ENCODE assay signal across 8 cellular contexts in the genomic region with DNA sequence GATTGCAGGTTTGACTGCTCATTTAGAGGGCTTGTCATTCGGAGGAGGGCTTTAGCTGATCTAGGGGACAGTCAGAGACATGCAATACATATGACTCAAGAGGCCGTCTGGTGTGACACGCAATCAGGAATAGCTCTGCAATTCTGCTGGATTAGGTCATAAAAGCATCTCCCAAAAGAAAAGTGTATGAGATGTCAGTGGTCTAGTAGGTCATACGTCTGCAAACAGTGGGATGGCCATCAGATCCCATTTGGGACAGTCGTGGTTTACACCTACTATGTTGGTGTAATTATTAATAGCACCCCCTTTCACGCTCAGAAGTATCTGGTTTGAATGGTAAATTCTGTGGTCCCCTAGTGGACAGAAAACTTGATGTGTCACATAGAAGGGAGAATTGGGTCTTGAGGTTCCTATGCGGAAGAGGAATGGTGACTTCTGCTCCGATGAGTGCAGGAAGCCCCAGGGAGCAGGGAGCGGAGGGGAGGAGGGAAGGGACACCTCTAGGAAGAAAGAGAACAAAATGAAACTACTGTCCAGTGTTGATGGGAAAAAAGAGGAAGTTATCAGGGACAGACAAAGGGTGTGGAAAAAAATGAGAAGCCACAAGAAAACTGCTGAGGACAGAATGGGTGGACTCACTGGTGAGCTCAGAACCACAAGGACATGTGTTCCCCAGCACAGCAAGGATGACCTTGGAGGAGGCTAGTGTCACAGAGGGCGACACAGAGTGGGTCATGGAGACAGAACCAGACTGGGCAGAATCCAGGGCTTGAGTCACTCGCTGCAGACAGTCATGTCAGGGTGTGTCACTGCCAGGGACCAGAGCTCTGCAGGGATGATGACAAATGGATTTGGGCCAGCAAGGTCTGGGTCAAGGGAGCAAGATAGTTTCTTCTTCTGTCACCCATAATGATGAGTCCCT. TPM values are rescaled to one million over a fixed set of nuclear protein-coding genes. Genes with fewer than 3 reads are reported as not detected.
DNase-seq lines count a peak whose midpoint lies in the region; ATAC-seq and TF ChIP-seq lines count a peak whose summit lies in the region.

No MANE protein-coding gene starts in this region.

- no peak overlapping the region for H4K5ac ChIP-seq in IMR-90 (ENCODE audit: low read depth, low read length)

- dilution Hi-C loops in IMR-90 (cut with HindIII; ENCODE audit: low sequenced_read_pairs, unreplicated experiment), result no loop called here

- H3K27me3 ChIP-seq in IMR-90 (ENCODE audit: control insufficient read depth, insufficient read depth, low read length) (peaks cover 4% of the 10 kb centered on the region), brain microvascular endothelial cell (replicated peaks) (no peaks in the 10 kb centered on the region)

- H2BK20ac ChIP-seq in IMR-90 (ENCODE audit: low read depth, low read length), result no peak overlapping the region

- BruUV-seq in IMR-90 (replicated peaks; lab: Mats Ljungman, UMichigan), result no TSS peak

- H3K9ac ChIP-seq in IMR-90 (ENCODE audit: low read depth, low read length), result no peak overlapping the region

- ATAC-seq in IMR-90 (ENCODE audit: low read depth) (peak; percentile 31), naive B cell (ENCODE audit: low read depth in 2 of 2) (peak; percentile 30 to 38)

- H4K91ac ChIP-seq in IMR-90 (ENCODE audit: insufficient read depth, low read depth, low read length), result no peak overlapping the region

- H3K4ac ChIP-seq in IMR-90 (ENCODE audit: low read depth, low read length), result no peak overlapping the region

- peak overlapping the region; percentile 6 to 92 (median 80) for H3K4me3 Mint-ChIP-seq in naive B cell

- no peaks in the 10 kb centered on the region for H3K27me3 Mint-ChIP-seq in naive B cell

- no peak overlapping the region for H3K18ac ChIP-seq in IMR-90 (ENCODE audit: low read depth, low read length)

- 40% methylated on average over 1 of the region's 11 CpGs; no CpG with 5 or more reads in 1 of the 2 experiments for WGBS in IMR-90 (ENCODE audit: extremely low coverage in 2 of 2, insufficient read length in 1 of 2), 2 experiments

- no peak overlapping the region for H3K23ac ChIP-seq in IMR-90 (ENCODE audit: low read depth, low read length)

- peak; percentile 18 for TF ChIP-seq POLR2A in GM19099 (IDR thresholded peaks at IDR 0.05; ENCODE audit: extremely low read depth, insufficient read length, low read depth)
- TF ChIP-seq POLR2A in IMR-90 (IDR thresholded peaks at IDR 0.05; ENCODE audit: low read depth, low read length), result no peak

- H3K36me3 Mint-ChIP-seq in naive B cell, result peaks cover 0 to 7% of the 10 kb centered on the region in 2 donors

- H2AK9ac ChIP-seq in IMR-90 (replicated peaks; ENCODE audit: low read depth, low read length, poor library complexity), result no peak overlapping the region

- no peaks in the 10 kb centered on the region for H3K9me1 ChIP-seq in IMR-90 (ENCODE audit: insufficient read depth, low read length)

- H3K4me3 ChIP-seq in IMR-90 (ENCODE audit: insufficient read depth, low read depth, low read length) (no peak overlapping the region), brain microvascular endothelial cell (ENCODE audit: low read depth, low read length) (no peak overlapping the region)

- POLR2A ChIA-PET in IMR-90 (lab: Charles Lee; ENCODE audit: unreplicated experiment), result no interaction called here
- POLR2A ChIA-PET in HEK293T (lab: Yijun Ruan, JAX), result no interaction called here

- no peak overlapping the region for H2AK5ac ChIP-seq in IMR-90 (ENCODE audit: low read depth, low read length)

- H2BK15ac ChIP-seq in IMR-90 (ENCODE audit: low read depth, low read length), result no peak overlapping the region

- H3K56ac ChIP-seq in IMR-90 (ENCODE audit: extremely low read depth, insufficient read depth, low read length), result no peak overlapping the region

- peaks cover 0 to 4% (median 0%) of the 10 kb centered on the region in 7 donors for H3K9me3 Mint-ChIP-seq in naive B cell

- H3K14ac ChIP-seq in IMR-90 (replicated peaks; ENCODE audit: low read depth, low read length), result no peak overlapping the region

- peaks cover 4% of the 10 kb centered on the region; the same call in 1 of the 2 replicates for H3K4me1 ChIP-seq in IMR-90 (ENCODE audit: control insufficient read depth, insufficient read depth, low read length)

- CTCF ChIA-PET in IMR-90 (lab: Yijun Ruan, JAX), result no interaction called here
- CTCF ChIA-PET in HEK293T (lab: Yijun Ruan, JAX), result interaction anchor here (1.1 kb wide), 1 partner anchor 52 kb away, joined by 3 read pairs; no protein-coding TSS in a partner anchor

- H3K27ac Mint-ChIP-seq in naive B cell, result peak overlapping the region; percentile 78 to 98 (median 95)

- intact Hi-C loops in IMR-90 (cut with micrococcal nuclease), result no loop called here

- H2BK120ac ChIP-seq in IMR-90 (ENCODE audit: low read depth, low read length), result no peak overlapping the region

- no peak for TF ChIP-seq RAD21 in IMR-90 (IDR thresholded peaks at IDR 0.05; ENCODE audit: low read length)

- H3K9me3 ChIP-seq in IMR-90 (ENCODE audit: control insufficient read depth, insufficient read depth, low read length), result no peaks in the 10 kb centered on the region; the same call in 1 of the 2 replicates

- H2BK5ac ChIP-seq in IMR-90 (ENCODE audit: low read depth, low read length, poor library complexity, severe bottlenecking), result no peak overlapping the region

- no peaks in the 10 kb centered on the region for H3K36me3 ChIP-seq in IMR-90 (ENCODE audit: control insufficient read depth, insufficient read depth, low read length)
- H3K36me3 ChIP-seq in brain microvascular endothelial cell (replicated peaks), result no peaks in the 10 kb centered on the region

- no peak overlapping the region for H3K4me2 ChIP-seq in IMR-90 (ENCODE audit: low read depth, low read length)

- TF ChIP-seq CTCF in IMR-90 (conservative IDR thresholded peaks at IDR 0.05; ENCODE audit: low read depth, low read length) (no peak), brain microvascular endothelial cell (IDR thresholded peaks at IDR 0.05; ENCODE audit: low read depth, low read length, missing control alignments) (no peak)

- no peaks in the 10 kb centered on the region for H4K20me1 ChIP-seq in IMR-90 (ENCODE audit: insufficient read depth, low read length)

- H3K27ac ChIP-seq in IMR-90 (ENCODE audit: insufficient read depth, low read length) (no peak overlapping the region), brain microvascular endothelial cell (no peak overlapping the region)

- DNase-seq in CD1c-positive myeloid dendritic cell (ENCODE audit: extremely low spot score) (peak; percentile 96), IMR-90 (peak; percentile 66), brain microvascular endothelial cell (peak; percentile 68), naive B cell (no peak), T-helper 9 cell (no peak), HEK293T (ENCODE audit: extremely low spot score) (no peak), mesenteric fat pad (ENCODE audit: low spot score) (no peak)

- H3K4me1 Mint-ChIP-seq in naive B cell, result peaks cover 88 to 100% (median 97%) of the 10 kb centered on the region in 3 donors

- H3K79me1 ChIP-seq in IMR-90 (ENCODE audit: low read depth in 1 of 2, low read length in 2 of 2), result no peaks in the 10 kb centered on the region

- no peak overlapping the region for H2AFZ ChIP-seq in IMR-90 (replicated peaks; ENCODE audit: low read length, poor library complexity)

- H4K8ac ChIP-seq in IMR-90 (ENCODE audit: low read depth in 2 of 2, low read length in 2 of 2), result no peak overlapping the region

- in situ Hi-C loops in IMR-90 (cut with MboI; ENCODE audit: low sequenced_read_pairs), result no loop called here
- in situ Hi-C loops in brain microvascular endothelial cell (cut with HindIII; ENCODE audit: low pct_ligation_motif_present, low sequenced_read_pairs), result no loop called here

TF ChIP-seq in IMR-90, 13 proteins besides CTCF, POLR2A, EP300 and RAD21:
- TF ChIP-seq SMC3 (IDR thresholded peaks at IDR 0.05; ENCODE audit: low read depth, low read length), result no peak
- TF ChIP-seq CEBPB (IDR thresholded peaks at IDR 0.05; ENCODE audit: low read depth, low read length), result peak; percentile 84
- TF ChIP-seq FOS (IDR thresholded peaks at IDR 0.05; ENCODE audit: low read depth, low read length), result peak; percentile 10; the same call in 1 of the 2 replicates

TF ChIP-seq in HEK293T, 16 proteins besides CTCF, POLR2A, EP300 and RAD21:
- TF ChIP-seq, protein P1, sequence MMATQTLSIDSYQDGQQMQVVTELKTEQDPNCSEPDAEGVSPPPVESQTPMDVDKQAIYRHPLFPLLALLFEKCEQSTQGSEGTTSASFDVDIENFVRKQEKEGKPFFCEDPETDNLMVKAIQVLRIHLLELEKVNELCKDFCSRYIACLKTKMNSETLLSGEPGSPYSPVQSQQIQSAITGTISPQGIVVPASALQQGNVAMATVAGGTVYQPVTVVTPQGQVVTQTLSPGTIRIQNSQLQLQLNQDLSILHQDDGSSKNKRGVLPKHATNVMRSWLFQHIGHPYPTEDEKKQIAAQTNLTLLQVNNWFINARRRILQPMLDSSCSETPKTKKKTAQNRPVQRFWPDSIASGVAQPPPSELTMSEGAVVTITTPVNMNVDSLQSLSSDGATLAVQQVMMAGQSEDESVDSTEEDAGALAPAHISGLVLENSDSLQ (IDR thresholded peaks at IDR 0.05), result no peak
- TF ChIP-seq FOXA1 (IDR thresholded peaks at IDR 0.05), result no peak
- TF ChIP-seq LEF1 (IDR thresholded peaks at IDR 0.05; ENCODE audit: borderline replicate concordance), result no peak
- TF ChIP-seq FOXK2 (IDR thresholded peaks at IDR 0.05), result no peak
- TF ChIP-seq L3MBTL2 (conservative IDR thresholded peaks at IDR 0.05), result no peak
- no peak for TF ChIP-seq SUZ12 (IDR thresholded peaks at IDR 0.05)
- TF ChIP-seq CTBP1 (IDR thresholded peaks at IDR 0.05; ENCODE audit: borderline replicate concordance), result no peak
- no peak for TF ChIP-seq ZNF384 (IDR thresholded peaks at IDR 0.05)
- no peak for TF ChIP-seq BHLHE40 (IDR thresholded peaks at IDR 0.05; ENCODE audit: borderline replicate concordance)
- no peak for TF ChIP-seq SP1 (IDR thresholded peaks at IDR 0.05)

RNA-seq across cellular contexts. Expression of gene MAP3K8, which starts 59.9 kb away (rescaled TPM):
- total RNA-seq in IMR-90 (2012; rRNA removed), result 1.8 and 3.9 TPM in 2 replicates
- polyA plus RNA-seq in IMR-90 (2012; rRNA removed), result 2.6 and 2.8 TPM in 2 replicates
- 0.93 and 1.6 TPM in 2 replicates for polyA plus RNA-seq in IMR-90 (2012; cell fraction: cytosol; rRNA removed)
- polyA plus RNA-seq in IMR-90 (2012; cell fraction: nucleus; rRNA removed; ENCODE audit: low replicate concordance), result 2.8 and 29.4 TPM in 2 replicates
- 100 to 1,000 TPM in 2 of 6 donors, 10 to 100 TPM in 4; 75.2 to 122 (median 90.8) TPM for polyA plus RNA-seq in naive B cell (ENCODE audit: low read depth in 6 of 6)
- 99.7 TPM for total RNA-seq in mesenteric fat pad

Comparison
In these comparisons a context has a peak if more than half of its experiments do, and no peak if none do; other contexts are left out.
1. DNase-seq: peak in CD1c-positive myeloid dendritic cell (single experiment), IMR-90 (single experiment) and brain microvascular endothelial cell (single experiment); none in naive B cell (single experiment), T-helper 9 cell (single experiment), HEK293T (single experiment) and mesenteric fat pad (single experiment).
2. RNA of gene MAP3K8, which starts 59.9 kb away (total RNA-seq): 99.7 TPM in mesenteric fat pad (single experiment); 1.8 to 3.9 TPM in IMR-90; every median in the first group is over 10 times any median in the second.